ENCODE assay signal across 32 cellular contexts in the genomic region with DNA sequence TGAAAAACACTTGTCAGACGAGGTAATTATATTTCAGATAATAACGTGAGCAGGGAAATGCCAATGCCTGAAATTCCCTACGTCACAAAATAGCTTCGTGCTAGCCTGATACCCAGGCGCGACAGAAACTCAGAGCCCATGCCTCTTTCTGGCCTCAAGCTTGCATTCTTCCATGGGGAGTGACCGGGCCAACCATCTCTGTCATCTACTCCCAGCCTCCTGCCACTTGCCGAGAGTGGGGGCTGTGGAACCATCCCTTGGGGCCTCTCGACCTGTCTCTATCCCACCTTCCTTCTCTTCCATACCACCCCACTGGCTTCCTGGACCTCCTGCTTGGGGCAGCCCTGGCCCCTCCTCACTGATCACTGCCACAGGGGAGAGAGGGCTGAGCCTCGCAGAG. TPM values are rescaled to one million over a fixed set of nuclear protein-coding genes. Genes with fewer than 3 reads are reported as not detected.
A peak's percentile ranks its signal among the peaks of the same experiment; 100 is the strongest.
DNase-seq lines count a peak whose midpoint lies in the region; ATAC-seq and TF ChIP-seq lines count a peak whose summit lies in the region.
"Had no signal": no experiment of that assay in that cellular context is flagged by ENCODE, and none has a peak within 500 bp of the region (broad histone marks: within the 10 kb centered on the region; RNA-seq: fewer than 3 reads in every experiment).

No MANE protein-coding gene starts in this region.

- H3K36me3 ChIP-seq in BLaER1 (no peaks in the 10 kb centered on the region), psoas muscle (ENCODE audit: insufficient read depth in 1 of 2, low read depth in 1 of 2) (no peaks in the 10 kb centered on the region)
- H3K36me3 ChIP-seq: brain microvascular endothelial cell, heart right ventricle, ovary, upper lobe of left lung had no signal

- no peaks in the 10 kb centered on the region for H3K9me3 Mint-ChIP-seq in mesothelial cell of epicardium
- H3K9me3 Mint-ChIP-seq: activated T-helper 17 cell treated with anti-CD3 and anti-CD28 coated beads, Interleukin-2, amount 50 U/mL, for 72 hours; CD4-positive, alpha-beta memory T cell; natural killer cell; T-helper 2 cell treated with Interferon-gamma antibody and Interleukin-4, amounts not matched to agents 5 μg/mL and 100 μg/mL, for 36 hours had no signal

- peaks cover 35% of the 10 kb centered on the region for H3K4me1 Mint-ChIP-seq in mesothelial cell of epicardium

- H3K27me3 ChIP-seq in BLaER1, result no peaks in the 10 kb centered on the region
- H3K27me3 ChIP-seq in psoas muscle (ENCODE audit: insufficient read depth in 3 of 3, low read length in 2 of 3), result no peaks in the 10 kb centered on the region
- H3K27me3 ChIP-seq: brain microvascular endothelial cell, heart right ventricle, ovary, upper lobe of left lung had no signal

- H3K4me3 Mint-ChIP-seq in mesothelial cell of epicardium, result no peak overlapping the region
- H3K4me3 Mint-ChIP-seq: activated CD8-positive, alpha-beta T cell treated with anti-CD3 and anti-CD28 coated beads, Interleukin-2, amount 10 ng/mL, durations not matched to agents 7 days and 5 days; activated T-helper 17 cell treated with anti-CD3 and anti-CD28 coated beads, Interleukin-2, amount 50 U/mL, for 72 hours; CD4-positive, alpha-beta memory T cell; natural killer cell; T-helper 2 cell treated with Interferon-gamma antibody and Interleukin-4, amounts not matched to agents 5 μg/mL and 100 μg/mL, for 36 hours had no signal

- TF ChIP-seq CTCF in mesothelial cell of epicardium (IDR thresholded peaks at IDR 0.05; ENCODE audit: unreplicated experiment) (no peak), retinal pigment epithelial cell (conservative IDR thresholded peaks at IDR 0.05; ENCODE audit: low read depth, low read length) (no peak), psoas muscle (IDR thresholded peaks at IDR 0.05) (no peak)

- H4K20me1 ChIP-seq in BLaER1, result no peaks in the 10 kb centered on the region

- H3K4me2 ChIP-seq in BLaER1, result peak overlapping the region; percentile 55
- H3K4me2 ChIP-seq: PC-9 had no signal

- no peaks in the 10 kb centered on the region for H3K27me3 Mint-ChIP-seq in mesothelial cell of epicardium (ENCODE audit: low read depth)
- H3K27me3 Mint-ChIP-seq: activated T-helper 17 cell treated with anti-CD3 and anti-CD28 coated beads, Interleukin-2, amount 50 U/mL, for 72 hours; CD4-positive, alpha-beta memory T cell had no signal

- H3K9me3 ChIP-seq in BLaER1 (no peaks in the 10 kb centered on the region), psoas muscle (no peaks in the 10 kb centered on the region)
- H3K9me3 ChIP-seq: heart right ventricle, ovary, upper lobe of left lung had no signal

- ATAC-seq in GM21390 (IDR thresholded peaks at IDR 0.05; ENCODE audit: unreplicated experiment), result no peak
- ATAC-seq in psoas muscle, result no peak
- ATAC-seq in GM21360 (IDR thresholded peaks at IDR 0.05; ENCODE audit: unreplicated experiment), result no peak
- ATAC-seq: activated CD8-positive, alpha-beta T cell treated with anti-CD3 and anti-CD28 coated beads, Interleukin-2, amount 10 ng/mL, durations not matched to agents 7 days and 5 days; activated T-helper 17 cell treated with anti-CD3 and anti-CD28 coated beads, Interleukin-2, amount 50 U/mL, for 72 hours; natural killer cell; right cardiac atrium had no signal

- H3K27ac Mint-ChIP-seq in mesothelial cell of epicardium, result peak overlapping the region; percentile 99
- H3K27ac Mint-ChIP-seq: activated CD8-positive, alpha-beta T cell treated with anti-CD3 and anti-CD28 coated beads, Interleukin-2, amount 10 ng/mL, durations not matched to agents 7 days and 5 days; activated T-helper 17 cell treated with anti-CD3 and anti-CD28 coated beads, Interleukin-2, amount 50 U/mL, for 72 hours; T-helper 2 cell treated with Interferon-gamma antibody and Interleukin-4, amounts not matched to agents 5 μg/mL and 100 μg/mL, for 36 hours had no signal

- no peak for TF ChIP-seq RAD21 in Ishikawa (IDR thresholded peaks at IDR 0.05; ENCODE audit: low read depth)

- H3K4me3 ChIP-seq in BLaER1 (no peak overlapping the region), retinal pigment epithelial cell (ENCODE audit: low read length) (no peak overlapping the region), psoas muscle (no peak overlapping the region)
- H3K4me3 ChIP-seq: heart right ventricle, ovary, PC-9, upper lobe of left lung had no signal

- WGBS in psoas muscle, 3 donors, result 62 to 65% (median 65%) methylated on average over 10 of the region's 10 CpGs

- H3K36me3 Mint-ChIP-seq in mesothelial cell of epicardium, result no peaks in the 10 kb centered on the region
- H3K36me3 Mint-ChIP-seq: CD4-positive, alpha-beta memory T cell; natural killer cell had no signal

- peak; percentile 34 to 51 for DNase-seq in mesothelial cell of epicardium (ENCODE audit: low spot score in 2 of 2, unreplicated experiment in 2 of 2)
- peak; percentile 68 for DNase-seq in retinal pigment epithelial cell (ENCODE audit: low read depth)
- DNase-seq in psoas muscle, result no peak
- no peak for DNase-seq in NCI-H1436 treated with DMSO at 0.1 percent for 48 hours (lab: John Stamatoyannopoulos, UW)
- DNase-seq: activated CD4-positive, alpha-beta T cell treated with anti-CD3 and anti-CD28 coated beads for 4 hours; activated CD8-positive, alpha-beta T cell treated with anti-CD3 and anti-CD28 coated beads, Interleukin-2, amount 10 ng/mL, durations not matched to agents 7 days and 5 days; activated naive CD4-positive, alpha-beta T cell treated with anti-CD3 and anti-CD28 coated beads, Interleukin-2, amount 50 U/mL, for 16 hours; brain microvascular endothelial cell; CD4-positive, alpha-beta memory T cell; EL; foreskin melanocyte; heart right ventricle; Kasumi-1; kidney; midbrain; natural killer cell; NCI-H1417; NCI-H2081; NCI-H2227 treated with DMSO at 0.1 percent for 48 hours; NCI-H526; ovary; PC-9; right cardiac atrium; Right ventricle myocardium superior; stimulated activated CD4-positive, alpha-beta T cell treated with anti-CD3 and anti-CD28 coated beads, Interleukin-4, amount 100 ng/mL, for 1 hour; upper lobe of left lung had no signal

- H3K27ac ChIP-seq in BLaER1 (peak overlapping the region; percentile 87; the same call in 1 of the 2 replicates), psoas muscle (no peak overlapping the region)
- H3K27ac ChIP-seq: brain microvascular endothelial cell, heart right ventricle, ovary, PC-9 had no signal

- H3K9ac ChIP-seq in BLaER1, result no peak overlapping the region

- peaks cover 62% of the 10 kb centered on the region for H3K4me1 ChIP-seq in BLaER1
- H3K4me1 ChIP-seq in psoas muscle, result no peaks in the 10 kb centered on the region

- intact Hi-C loops in psoas muscle (cut with DNase I), result no loop called here

- TF ChIP-seq EP300 in Ishikawa (IDR thresholded peaks at IDR 0.05; ENCODE audit: borderline replicate concordance), result peak; percentile 74

TF ChIP-seq in Ishikawa, 13 proteins besides CTCF, POLR2A, EP300 and RAD21:
- TF ChIP-seq TAF1 (IDR thresholded peaks at IDR 0.05; ENCODE audit: low read depth) (no peak), TEAD4 (IDR thresholded peaks at IDR 0.05) (peak; percentile 61), FOXM1 (IDR thresholded peaks at IDR 0.05; ENCODE audit: borderline replicate concordance, low read depth) (0 out of 2 replicates have a peak, but pooled peaks have one; percentile 16), NFIC (IDR thresholded peaks at IDR 0.05) (peak; percentile 56), EGR1 (IDR thresholded peaks at IDR 0.05) (no peak), CREB1 (IDR thresholded peaks at IDR 0.05; ENCODE audit: low read depth) (no peak), YY1 (IDR thresholded peaks at IDR 0.05; ENCODE audit: low read depth) (no peak), TCF12 (IDR thresholded peaks at IDR 0.05; ENCODE audit: low read depth) (peak; percentile 72), ZBTB7A (IDR thresholded peaks at IDR 0.05; ENCODE audit: low read depth) (no peak), CEBPB (IDR thresholded peaks at IDR 0.05) (no peak)
- TF ChIP-seq, protein P1, sequence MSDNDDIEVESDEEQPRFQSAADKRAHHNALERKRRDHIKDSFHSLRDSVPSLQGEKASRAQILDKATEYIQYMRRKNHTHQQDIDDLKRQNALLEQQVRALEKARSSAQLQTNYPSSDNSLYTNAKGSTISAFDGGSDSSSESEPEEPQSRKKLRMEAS (IDR thresholded peaks at IDR 0.05), result 0 out of 2 replicates have a peak, but pooled peaks have one; percentile 37
- TF ChIP-seq, protein P2, sequence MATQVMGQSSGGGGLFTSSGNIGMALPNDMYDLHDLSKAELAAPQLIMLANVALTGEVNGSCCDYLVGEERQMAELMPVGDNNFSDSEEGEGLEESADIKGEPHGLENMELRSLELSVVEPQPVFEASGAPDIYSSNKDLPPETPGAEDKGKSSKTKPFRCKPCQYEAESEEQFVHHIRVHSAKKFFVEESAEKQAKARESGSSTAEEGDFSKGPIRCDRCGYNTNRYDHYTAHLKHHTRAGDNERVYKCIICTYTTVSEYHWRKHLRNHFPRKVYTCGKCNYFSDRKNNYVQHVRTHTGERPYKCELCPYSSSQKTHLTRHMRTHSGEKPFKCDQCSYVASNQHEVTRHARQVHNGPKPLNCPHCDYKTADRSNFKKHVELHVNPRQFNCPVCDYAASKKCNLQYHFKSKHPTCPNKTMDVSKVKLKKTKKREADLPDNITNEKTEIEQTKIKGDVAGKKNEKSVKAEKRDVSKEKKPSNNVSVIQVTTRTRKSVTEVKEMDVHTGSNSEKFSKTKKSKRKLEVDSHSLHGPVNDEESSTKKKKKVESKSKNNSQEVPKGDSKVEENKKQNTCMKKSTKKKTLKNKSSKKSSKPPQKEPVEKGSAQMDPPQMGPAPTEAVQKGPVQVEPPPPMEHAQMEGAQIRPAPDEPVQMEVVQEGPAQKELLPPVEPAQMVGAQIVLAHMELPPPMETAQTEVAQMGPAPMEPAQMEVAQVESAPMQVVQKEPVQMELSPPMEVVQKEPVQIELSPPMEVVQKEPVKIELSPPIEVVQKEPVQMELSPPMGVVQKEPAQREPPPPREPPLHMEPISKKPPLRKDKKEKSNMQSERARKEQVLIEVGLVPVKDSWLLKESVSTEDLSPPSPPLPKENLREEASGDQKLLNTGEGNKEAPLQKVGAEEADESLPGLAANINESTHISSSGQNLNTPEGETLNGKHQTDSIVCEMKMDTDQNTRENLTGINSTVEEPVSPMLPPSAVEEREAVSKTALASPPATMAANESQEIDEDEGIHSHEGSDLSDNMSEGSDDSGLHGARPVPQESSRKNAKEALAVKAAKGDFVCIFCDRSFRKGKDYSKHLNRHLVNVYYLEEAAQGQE (IDR thresholded peaks at IDR 0.05; ENCODE audit: low read depth), result no peak
- TF ChIP-seq, protein P3, sequence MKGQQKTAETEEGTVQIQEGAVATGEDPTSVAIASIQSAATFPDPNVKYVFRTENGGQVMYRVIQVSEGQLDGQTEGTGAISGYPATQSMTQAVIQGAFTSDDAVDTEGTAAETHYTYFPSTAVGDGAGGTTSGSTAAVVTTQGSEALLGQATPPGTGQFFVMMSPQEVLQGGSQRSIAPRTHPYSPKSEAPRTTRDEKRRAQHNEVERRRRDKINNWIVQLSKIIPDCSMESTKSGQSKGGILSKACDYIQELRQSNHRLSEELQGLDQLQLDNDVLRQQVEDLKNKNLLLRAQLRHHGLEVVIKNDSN (IDR thresholded peaks at IDR 0.05), result no peak

RNA-seq across cellular contexts. Expression of a gene that starts 34.5 kb away (rescaled TPM):
- total RNA-seq in mesothelial cell of epicardium (41.8 to 42.8 TPM (median 42.3 TPM) in 3 replicates), psoas muscle (10 to 100 TPM in 1 of 4 donors, 1 to 10 TPM in 3; 6.9 to 13.1 (median 8.3) TPM)
- polyA plus RNA-seq in psoas muscle, result 10 to 100 TPM in 2 of 3 donors, 1 to 10 TPM in 1; 6.5 to 21.0 (median 12.3) TPM

Comparison
In these comparisons a context has a peak if more than half of its experiments do, and no peak if none do; other contexts are left out.
1. DNase-seq: peak in mesothelial cell of epicardium (2 of 2) and retinal pigment epithelial cell (single experiment); none in psoas muscle (0 of 2) and NCI-H1436 treated with DMSO at 0.1 percent for 48 hours (single experiment).